ENCODE assay signal across 16 cellular contexts in the genomic region with DNA sequence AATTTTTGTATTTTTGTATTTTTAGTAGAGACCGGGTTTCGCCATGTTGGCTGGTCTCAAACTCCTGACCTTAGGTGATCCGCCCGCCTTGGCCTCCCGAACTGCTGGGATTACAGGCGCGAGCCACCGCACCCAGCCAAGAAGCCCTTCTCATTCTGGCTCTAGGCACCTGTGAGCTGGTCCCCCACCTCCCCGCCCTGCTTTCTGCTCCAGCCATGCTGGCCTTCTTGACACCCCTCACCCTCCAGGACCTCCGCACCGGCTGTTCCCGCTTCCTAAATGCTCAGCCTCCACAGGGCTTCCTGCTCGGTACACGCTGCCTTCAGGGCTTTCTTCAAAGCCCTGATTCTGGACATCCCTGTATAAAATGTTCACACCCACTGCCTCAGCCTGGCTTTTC. TPM values are rescaled to one million over a fixed set of nuclear protein-coding genes. Genes with fewer than 3 reads are reported as not detected.
DNase-seq lines count a peak whose midpoint lies in the region; TF ChIP-seq lines count a peak whose summit lies in the region.
"Had no signal": no experiment of that assay in that cellular context is flagged by ENCODE, and none has a peak within 500 bp of the region (broad histone marks: within the 10 kb centered on the region; RNA-seq: fewer than 3 reads in every experiment).

No MANE protein-coding gene starts in this region.

- no peaks in the 10 kb centered on the region for H3K4me1 ChIP-seq in prostate gland (replicated peaks)

- no peak overlapping the region for H3K4me3 Mint-ChIP-seq in T-helper 2 cell treated with Interferon-gamma antibody and Interleukin-4, amounts not matched to agents 5 μg/mL and 100 μg/mL, for 36 hours
- H3K4me3 Mint-ChIP-seq in brain (no peak overlapping the region), progenitor cell of endocrine pancreas (ENCODE audit: low read depth) (no peak overlapping the region)

- no peaks in the 10 kb centered on the region for H3K36me3 Mint-ChIP-seq in T-helper 2 cell treated with Interferon-gamma antibody and Interleukin-4, amounts not matched to agents 5 μg/mL and 100 μg/mL, for 36 hours (ENCODE audit: low read depth)
- H3K36me3 Mint-ChIP-seq in brain: peaks cover 3% of the 10 kb centered on the region
- H3K36me3 Mint-ChIP-seq in progenitor cell of endocrine pancreas (ENCODE audit: insufficient read depth): no peaks in the 10 kb centered on the region

- no peaks in the 10 kb centered on the region for H3K27me3 Mint-ChIP-seq in T-helper 2 cell treated with Interferon-gamma antibody and Interleukin-4, amounts not matched to agents 5 μg/mL and 100 μg/mL, for 36 hours (ENCODE audit: low read depth)
- H3K27me3 Mint-ChIP-seq in brain (peaks cover 4% of the 10 kb centered on the region), progenitor cell of endocrine pancreas (no peaks in the 10 kb centered on the region)

- H3K9me3 Mint-ChIP-seq in T-helper 2 cell treated with Interferon-gamma antibody and Interleukin-4, amounts not matched to agents 5 μg/mL and 100 μg/mL, for 36 hours: no peaks in the 10 kb centered on the region
- H3K9me3 Mint-ChIP-seq in brain: no peaks in the 10 kb centered on the region
- no peaks in the 10 kb centered on the region for H3K9me3 Mint-ChIP-seq in progenitor cell of endocrine pancreas (ENCODE audit: low read depth)

- no peak for TF ChIP-seq POLR2A in prostate gland (IDR thresholded peaks at IDR 0.05)

- no peaks in the 10 kb centered on the region for H3K27me3 ChIP-seq in prostate gland (replicated peaks; ENCODE audit: insufficient read depth)
- H3K27me3 ChIP-seq: SJCRH30 had no signal

- no peaks in the 10 kb centered on the region for H3K9me3 ChIP-seq in prostate gland
- H3K9me3 ChIP-seq: SJCRH30 had no signal

- no peak for DNase-seq in T-helper 2 cell treated with Interferon-gamma antibody and Interleukin-4, amounts not matched to agents 5 μg/mL and 100 μg/mL, for 36 hours (ENCODE audit: low spot score)
- DNase-seq in T-helper 2 cell (no peak), NCI-H69 (lab: John Stamatoyannopoulos, UW) (peak; percentile 36), progenitor cell of endocrine pancreas (ENCODE audit: low spot score, unreplicated experiment) (no peak), SKM-1 treated with dmso at 0.1 percent for 144 hours (lab: John Stamatoyannopoulos, UW; ENCODE audit: unreplicated experiment) (no peak), prostate gland (ENCODE audit: low spot score) (no peak)
- DNase-seq in stimulated activated CD4-positive, alpha-beta T cell treated with anti-CD3 and anti-CD28 coated beads, Interleukin-4, amount 100 ng/mL, for 1 hour: no peak
- DNase-seq: 8988T; activated gamma-delta T cell treated with Interleukin-2 at 50 U/mL for 16 hours; central memory CD4-positive, alpha-beta T cell; GF-D8; NCI-H1092 treated with DMSO at 0.1 percent for 48 hours; NCI-H2227 treated with DMSO at 0.1 percent for 48 hours; SJCRH30; stimulated activated CD4-positive, alpha-beta T cell treated with anti-CD3 and anti-CD28 coated beads, Interleukin-2, amount 100 ng/mL, for 48 hours had no signal

- no peak overlapping the region for H3K27ac ChIP-seq in prostate gland
- H3K27ac ChIP-seq: SJCRH30 had no signal

- intact Hi-C loops in prostate gland (cut with DNase I): no loop called here

- H3K27ac Mint-ChIP-seq in T-helper 2 cell treated with Interferon-gamma antibody and Interleukin-4, amounts not matched to agents 5 μg/mL and 100 μg/mL, for 36 hours: peak overlapping the region; percentile 50
- peak overlapping the region; percentile 78 to 91 (median 87) for H3K27ac Mint-ChIP-seq in brain
- peak overlapping the region; percentile 91 for H3K27ac Mint-ChIP-seq in progenitor cell of endocrine pancreas

- H3K36me3 ChIP-seq in prostate gland: no peaks in the 10 kb centered on the region
- H3K36me3 ChIP-seq: SJCRH30 had no signal

- H3K4me3 ChIP-seq in prostate gland: no peak overlapping the region
- H3K4me3 ChIP-seq: SJCRH30 had no signal

- TF ChIP-seq CTCF in brain (conservative IDR thresholded peaks at IDR 0.05) (no peak), progenitor cell of endocrine pancreas (IDR thresholded peaks at IDR 0.05; ENCODE audit: unreplicated experiment) (no peak), prostate gland (IDR thresholded peaks at IDR 0.05) (no peak)

- 85% methylated on average over 14 of the region's 14 CpGs for WGBS in prostate gland

- peaks cover 17% of the 10 kb centered on the region for H3K4me1 Mint-ChIP-seq in T-helper 2 cell treated with Interferon-gamma antibody and Interleukin-4, amounts not matched to agents 5 μg/mL and 100 μg/mL, for 36 hours (ENCODE audit: low read depth)
- H3K4me1 Mint-ChIP-seq in brain (peaks cover 41% of the 10 kb centered on the region), progenitor cell of endocrine pancreas (ENCODE audit: low read depth) (peaks cover 56% of the 10 kb centered on the region)

RNA-seq across cellular contexts. Expression of a gene that starts 5.5 kb away (rescaled TPM):
- polyA plus RNA-seq in brain (ENCODE audit: insufficient read depth, low read depth, low replicate concordance): 0.63 TPM
- total RNA-seq in progenitor cell of endocrine pancreas: 7.4 and 7.7 TPM in 2 replicates
- total RNA-seq in prostate gland: 1 to 10 TPM in 1 of 2 donors, under 1 TPM in 1; 0.87 to 1.8 TPM

RNA-seq across cellular contexts. Expression of a gene that starts 33.1 kb away (rescaled TPM):
- 9.6 TPM for polyA plus RNA-seq in brain (ENCODE audit: insufficient read depth, low read depth, low replicate concordance)
- total RNA-seq in progenitor cell of endocrine pancreas (2.1 and 2.7 TPM in 2 replicates), prostate gland (1 to 10 TPM in 1 of 2 donors, under 1 TPM in 1; 0.14 to 2.8 TPM)
- total RNA-seq: SJCRH30 had no signal

RNA-seq across cellular contexts. Expression of a gene that starts 46.4 kb away (rescaled TPM):
- polyA plus RNA-seq in brain (ENCODE audit: insufficient read depth, low read depth, low replicate concordance): 516 TPM
- total RNA-seq in progenitor cell of endocrine pancreas (26.1 and 28.5 TPM in 2 replicates), prostate gland (100 to 1,000 TPM in 1 of 2 donors, 10 to 100 TPM in 1; 29.6 to 366 TPM)
